16 cellular contexts compared by ENCODE assay signal in genomic region chr2:61937881-61938280, GRCh38. TPM values are rescaled to one million over a fixed set of nuclear protein-coding genes. Genes with fewer than 3 reads are reported as not detected.
A peak's percentile ranks its signal among the peaks of the same experiment; 100 is the strongest.
DNase-seq lines count a peak whose midpoint lies in the region; FAIRE-seq and TF ChIP-seq lines count a peak whose summit lies in the region.
"Had no signal": no experiment of that assay in that cellular context is flagged by ENCODE, and none has a peak within 500 bp of the region (broad histone marks: within the 10 kb centered on the region; RNA-seq: fewer than 3 reads in every experiment).

No MANE protein-coding gene starts in this region.

- no peak for DNase-seq in breast epithelium (ENCODE audit: low spot score in 2 of 2)
- DNase-seq in mammary epithelial cell, result no peak
- DNase-seq in NCI-H2171 (lab: John Stamatoyannopoulos, UW), result peak; percentile 14
- peak; percentile 72 for DNase-seq in cerebellum (ENCODE audit: low spot score)
- DNase-seq in NCI-H2107 (lab: John Stamatoyannopoulos, UW), result no peak
- DNase-seq in small intestine, result no peak
- DNase-seq in SHP77 (lab: John Stamatoyannopoulos, UW), result no peak
- DNase-seq: BE2C; CD4-positive, alpha-beta memory T cell; DMS79; NCI-H2029; NCI-H226; NCI-H524 had no signal

- no peaks in the 10 kb centered on the region for H4K20me1 ChIP-seq in mammary epithelial cell (ENCODE audit: insufficient read depth, low read length)

- H3K4me3 ChIP-seq in breast epithelium (no peak overlapping the region), mammary epithelial cell (replicated peaks in 1 of 3; ENCODE audit: insufficient read depth in 1 of 3, low read depth in 2 of 3, low read length in 3 of 3) (no peak overlapping the region), stomach smooth muscle (ENCODE audit: low read length in 2 of 2) (no peak overlapping the region), small intestine (ENCODE audit: low read depth in 1 of 2, low read length in 2 of 2) (no peak overlapping the region)

- H3K27me3 ChIP-seq in breast epithelium, result no peaks in the 10 kb centered on the region
- H3K27me3 ChIP-seq in mammary epithelial cell (ENCODE audit: insufficient read depth, low read length), result no peaks in the 10 kb centered on the region
- no peaks in the 10 kb centered on the region for H3K27me3 ChIP-seq in stomach smooth muscle (ENCODE audit: control insufficient read depth in 1 of 2, insufficient read depth in 2 of 2, low read length in 2 of 2)
- no peaks in the 10 kb centered on the region for H3K27me3 ChIP-seq in small intestine (ENCODE audit: control insufficient read depth in 2 of 2, insufficient read depth in 2 of 2, low read length in 2 of 2)
- H3K27me3 ChIP-seq: BE2C had no signal

- H2AFZ ChIP-seq in mammary epithelial cell (ENCODE audit: low read depth, low read length), result no peak overlapping the region

- H3K9ac ChIP-seq in mammary epithelial cell (ENCODE audit: insufficient read depth, low read length), result no peak overlapping the region
- H3K9ac ChIP-seq in stomach smooth muscle (ENCODE audit: low read length in 2 of 2), result no peak overlapping the region

- CTCF ChIA-PET in mammary epithelial cell (lab: Charles Lee; ENCODE audit: low non-redundant PET), result no interaction called here

- in situ Hi-C loops in mammary epithelial cell (cut with MboI; ENCODE audit: low sequenced_read_pairs in 2 of 2), result no loop called here

- H3K4me1 ChIP-seq in breast epithelium (no peaks in the 10 kb centered on the region), mammary epithelial cell (ENCODE audit: insufficient read depth, low read length) (no peaks in the 10 kb centered on the region), stomach smooth muscle (ENCODE audit: control insufficient read depth, insufficient read depth, low read length) (peaks cover 6% of the 10 kb centered on the region), small intestine (ENCODE audit: control insufficient read depth in 2 of 2, insufficient read depth in 1 of 2, low read depth in 1 of 2, low read length in 1 of 2) (no peaks in the 10 kb centered on the region)
- H3K4me1 ChIP-seq: BE2C had no signal

- TF ChIP-seq CTCF in breast epithelium (IDR thresholded peaks at IDR 0.05) (no peak), mammary epithelial cell (conservative IDR thresholded peaks at IDR 0.05 in 1 of 2, IDR thresholded peaks at IDR 0.05 in 1 of 2; ENCODE audit: extremely low read depth in 1 of 2, insufficient read depth in 1 of 2, low read depth in 1 of 2, low read length in 2 of 2) (no peak)

- no peak for TF ChIP-seq POLR2A in breast epithelium (IDR thresholded peaks at IDR 0.05)

- H3K4me2 ChIP-seq in mammary epithelial cell (ENCODE audit: insufficient read depth, low read depth, low read length), result no peak overlapping the region

- dilution Hi-C loops in mammary epithelial cell (cut with HindIII; ENCODE audit: low sequenced_read_pairs), result no loop called here

- H3K79me2 ChIP-seq in mammary epithelial cell (ENCODE audit: insufficient read depth, low read length), result no peaks in the 10 kb centered on the region

- intact Hi-C loops in breast epithelium (cut with DNase I; ENCODE audit: low total_unique reads) (no loop called here), mammary epithelial cell (cut with micrococcal nuclease) (no loop called here)

- BruUV-seq in mammary epithelial cell (replicated peaks; lab: Mats Ljungman, UMichigan), result no TSS peak

- 65% methylated on average over 5 of the region's 5 CpGs for WGBS in mammary epithelial cell (ENCODE audit: low coverage, missing lambda C conversion rate)
- 83 to 90% (median 90%) methylated on average over 5 of the region's 5 CpGs for WGBS in small intestine, 3 donors

- FAIRE-seq in small intestine (lab: Jason Lieb, UNC), result no peak
- FAIRE-seq: A204.1, HepG2 had no signal

- H3K27ac ChIP-seq in breast epithelium (peak overlapping the region; percentile 74 to 77), mammary epithelial cell (ENCODE audit: insufficient read depth, low read depth, low read length) (no peak overlapping the region), stomach smooth muscle (ENCODE audit: low read length) (peak overlapping the region; percentile 41), small intestine (ENCODE audit: low read depth in 1 of 2, low read length in 1 of 2) (no peak overlapping the region)

- no peaks in the 10 kb centered on the region for H3K36me3 ChIP-seq in breast epithelium
- H3K36me3 ChIP-seq in mammary epithelial cell (ENCODE audit: insufficient read depth, low read length), result no peaks in the 10 kb centered on the region
- H3K36me3 ChIP-seq in stomach smooth muscle (ENCODE audit: control insufficient read depth in 2 of 2, insufficient read depth in 2 of 2, low read length in 2 of 2), result no peaks in the 10 kb centered on the region
- H3K36me3 ChIP-seq in small intestine (ENCODE audit: control insufficient read depth in 2 of 2, insufficient read depth in 2 of 2, low read length in 2 of 2), result no peaks in the 10 kb centered on the region
- H3K36me3 ChIP-seq: BE2C had no signal

- H3K9me3 ChIP-seq in breast epithelium (peaks cover 3 to 5% of the 10 kb centered on the region in 2 donors), mammary epithelial cell (replicated peaks; ENCODE audit: insufficient read depth, low read length) (no peaks in the 10 kb centered on the region), stomach smooth muscle (ENCODE audit: control insufficient read depth in 2 of 2, low read length in 2 of 2) (no peaks in the 10 kb centered on the region), small intestine (ENCODE audit: control insufficient read depth, low read depth) (no peaks in the 10 kb centered on the region)
- H3K9me3 ChIP-seq: BE2C had no signal

RNA-seq across cellular contexts. Expression of gene COMMD1, which starts 32.4 kb away (rescaled TPM):
- total RNA-seq in breast epithelium (10 to 100 TPM; 38.4 to 63.8 (median 56.4) TPM), mammary epithelial cell (10 to 100 TPM; 30.0 to 41.0 TPM), cerebellum (40.3 TPM)
- polyA plus RNA-seq in mammary epithelial cell (34.0 TPM), small intestine (10 to 100 TPM; 29.1 to 45.4 (median 40.0) TPM)
- 26.8 TPM for polyA minus RNA-seq in mammary epithelial cell

RNA-seq across cellular contexts. Expression of gene CCT4, which starts 49.4 kb away (rescaled TPM):
- total RNA-seq in breast epithelium, result 100 to 1,000 TPM in 1 of 3 donors, 10 to 100 TPM in 2; 73.3 to 119 (median 82.9) TPM
- total RNA-seq in mammary epithelial cell, result 100 to 1,000 TPM; 117 to 205 TPM
- 159 TPM for polyA plus RNA-seq in mammary epithelial cell
- polyA minus RNA-seq in mammary epithelial cell, result 236 TPM
- total RNA-seq in cerebellum, result 90.5 TPM
- polyA plus RNA-seq in small intestine, result 100 to 1,000 TPM in 1 of 3 donors, 10 to 100 TPM in 2; 36.9 to 115 (median 37.0) TPM

Comparison
In these comparisons a context has a peak if more than half of its experiments do, and no peak if none do; other contexts are left out.
1. H3K27ac ChIP-seq: peak in breast epithelium (2 of 2) and stomach smooth muscle (single experiment); none in mammary epithelial cell (single experiment) and small intestine (0 of 2).
2. DNase-seq: peak in NCI-H2171 (single experiment) and cerebellum (single experiment); none in breast epithelium (0 of 2), mammary epithelial cell (single experiment), NCI-H2107 (single experiment), small intestine (single experiment) and SHP77 (0 of 2).